In the genomic region with DNA sequence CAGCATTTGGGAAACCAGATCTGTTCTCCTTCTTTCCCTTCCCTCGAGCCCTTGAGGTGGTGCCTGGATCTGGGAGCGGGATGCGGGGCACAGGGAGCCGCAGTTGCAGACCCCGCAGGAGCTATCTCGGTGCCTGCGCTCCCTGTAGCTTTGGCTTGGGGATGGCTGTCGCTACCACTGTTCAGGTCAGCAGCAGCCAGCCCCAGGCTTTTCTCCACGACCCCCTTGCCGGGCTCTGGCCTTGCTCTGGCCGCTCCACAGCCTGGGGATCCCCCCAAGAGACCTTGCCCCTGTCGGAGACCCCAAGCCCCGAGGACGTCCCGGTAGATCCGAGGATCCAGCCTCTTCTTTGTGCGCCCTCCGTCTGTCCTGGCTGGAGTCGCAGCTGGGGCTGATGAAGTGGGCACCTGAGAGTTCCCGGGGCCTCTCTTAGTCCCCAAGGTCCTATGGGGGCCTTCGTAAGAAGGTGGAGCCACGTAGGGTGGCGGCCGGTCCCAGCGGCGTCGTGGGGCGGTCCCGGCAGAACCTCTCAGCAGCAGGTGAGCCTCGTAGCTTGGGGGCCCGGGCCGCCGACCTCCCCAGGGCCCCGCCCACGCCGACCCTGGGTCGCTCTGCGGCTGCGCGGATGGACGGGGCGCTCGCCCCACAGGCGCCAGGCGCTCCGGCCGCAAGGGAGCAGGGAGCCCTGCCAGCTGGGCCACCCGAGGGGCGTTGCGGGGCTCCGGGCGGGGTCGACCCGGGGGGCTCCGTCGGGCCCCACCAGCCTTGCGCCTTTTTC, we compare ENCODE assay signal across 7 cellular contexts. TPM values are rescaled to one million over a fixed set of nuclear protein-coding genes. Genes with fewer than 3 reads are reported as not detected.
DNase-seq lines count a peak whose midpoint lies in the region; ATAC-seq and TF ChIP-seq lines count a peak whose summit lies in the region.

No MANE protein-coding gene starts in this region.

- no peak overlapping the region for H2AK5ac ChIP-seq in trophoblast cell (ENCODE audit: low read length)

- H3K36me3 ChIP-seq in esophagus squamous epithelium: peaks cover 8 to 27% (median 18%) of the 10 kb centered on the region in 3 donors
- H3K36me3 ChIP-seq in trophoblast cell (ENCODE audit: control insufficient read depth in 1 of 2, insufficient read depth in 2 of 2, low read length in 2 of 2): peaks cover 12 to 14% of the 10 kb centered on the region in 2 experiments

- peak overlapping the region; percentile 48 for H2AFZ ChIP-seq in trophoblast cell (ENCODE audit: insufficient read depth, low read length, poor library complexity)

- intact Hi-C loops in esophagus squamous epithelium (cut with DNase I): no loop called here

- H3K14ac ChIP-seq in trophoblast cell (ENCODE audit: low read length): no peak overlapping the region

- peak; percentile 95 for DNase-seq in GM10266 (ENCODE audit: extremely low spot score)
- peak; percentile 17 for DNase-seq in T-helper 9 cell
- DNase-seq in esophagus squamous epithelium (lab: John Stamatoyannopoulos, UW): no peak
- peak in 1 of 2 donors; percentile 44 for DNase-seq in trophoblast cell
- no peak for DNase-seq in HEK293T (ENCODE audit: extremely low spot score)
- DNase-seq in putamen (ENCODE audit: low spot score): no peak

- CTCF ChIA-PET in HEK293T (lab: Yijun Ruan, JAX): interaction anchor here (1.3 to 4.5 kb wide), 2 partner anchors 10 to 145 kb away, joined by 3 to 26 read pairs; no protein-coding TSS in a partner anchor

- H3K79me2 ChIP-seq in trophoblast cell (ENCODE audit: control insufficient read depth, insufficient read depth, low read length, poor library complexity): no peaks in the 10 kb centered on the region

- H3K27me3 ChIP-seq in esophagus squamous epithelium (peaks cover 0 to 100% (median 7%) of the 10 kb centered on the region in 4 donors), trophoblast cell (ENCODE audit: insufficient read depth, low read length) (peaks cover 41% of the 10 kb centered on the region)

- peak overlapping the region; percentile 49 for H4K8ac ChIP-seq in trophoblast cell (ENCODE audit: low read depth, low read length)

- no peak overlapping the region for H4K91ac ChIP-seq in trophoblast cell (ENCODE audit: low read depth, low read length)

- H3K18ac ChIP-seq in trophoblast cell (ENCODE audit: low read length): no peak overlapping the region

- POLR2A ChIA-PET in HEK293T (lab: Yijun Ruan, JAX): interaction anchor here (1.1 to 2.2 kb wide), 2 partner anchors 40 to 132 kb away, joined by 3 to 5 read pairs; a partner anchor contains a TSS

- H3K9ac ChIP-seq in trophoblast cell (ENCODE audit: low read length): no peak overlapping the region

- TF ChIP-seq POLR2A in esophagus squamous epithelium (IDR thresholded peaks at IDR 0.05): peak in 1 of 4 donors; percentile 24

- H3K27ac ChIP-seq in esophagus squamous epithelium (no peak overlapping the region), trophoblast cell (ENCODE audit: low read depth, low read length) (no peak overlapping the region)

- no peak overlapping the region for H4K12ac ChIP-seq in trophoblast cell (ENCODE audit: low read depth, low read length)

- no peak overlapping the region for H2BK5ac ChIP-seq in trophoblast cell (ENCODE audit: low read depth, low read length, poor library complexity)

- H2BK12ac ChIP-seq in trophoblast cell (ENCODE audit: low read length): no peak overlapping the region

- no peak overlapping the region for H2BK120ac ChIP-seq in trophoblast cell (ENCODE audit: insufficient read depth, low read length, poor library complexity)

- H3K79me1 ChIP-seq in trophoblast cell (ENCODE audit: low read length): no peaks in the 10 kb centered on the region

- H3K9me3 ChIP-seq in esophagus squamous epithelium (no peaks in the 10 kb centered on the region), trophoblast cell (ENCODE audit: insufficient read depth, low read depth, low read length) (peaks cover 3% of the 10 kb centered on the region)

- TF ChIP-seq CTCF in GM10266 (IDR thresholded peaks at IDR 0.05; ENCODE audit: control insufficient read depth, insufficient read depth, low read depth, missing control alignments) (peak; percentile 3), esophagus squamous epithelium (IDR thresholded peaks at IDR 0.05) (no peak)

- H3K4me3 ChIP-seq in esophagus squamous epithelium (peak overlapping the region; percentile 36 to 66 (median 46)), trophoblast cell (ENCODE audit: low read depth, low read length) (no peak overlapping the region)

- H3K4me1 ChIP-seq in esophagus squamous epithelium: peaks cover 32 to 55% (median 35%) of the 10 kb centered on the region in 3 donors
- peaks cover 24 to 27% of the 10 kb centered on the region in 2 experiments for H3K4me1 ChIP-seq in trophoblast cell (ENCODE audit: control insufficient read depth in 1 of 2, insufficient read depth in 2 of 2, low read length in 2 of 2)

- ATAC-seq in GM21723 (IDR thresholded peaks at IDR 0.05; ENCODE audit: unreplicated experiment): peak; percentile 38

- 0 to 13% methylated on average over 3 of the region's 57 CpGs for WGBS in esophagus squamous epithelium, 2 donors
- no CpG with 5 or more reads among the region's 57 CpGs for WGBS in trophoblast cell (ENCODE audit: extremely low coverage, insufficient coverage, insufficient read length)

- H3K23ac ChIP-seq in trophoblast cell (ENCODE audit: low read length): no peak overlapping the region

- H3K4ac ChIP-seq in trophoblast cell (ENCODE audit: low read depth, low read length): no peak overlapping the region

- peak overlapping the region; percentile 70 for H3K4me2 ChIP-seq in trophoblast cell (ENCODE audit: low read length)

TF ChIP-seq in HEK293T, 16 proteins besides CTCF, POLR2A, EP300 and RAD21:
- TF ChIP-seq ARNT (IDR thresholded peaks at IDR 0.05) (no peak), TARDBP (IDR thresholded peaks at IDR 0.05) (no peak), ZNF384 (IDR thresholded peaks at IDR 0.05) (no peak), SP1 (IDR thresholded peaks at IDR 0.05) (no peak), FOXM1 (IDR thresholded peaks at IDR 0.05; ENCODE audit: borderline replicate concordance) (no peak), ELF4 (IDR thresholded peaks at IDR 0.05) (no peak), NFRKB (IDR thresholded peaks at IDR 0.05) (no peak), FOXA1 (IDR thresholded peaks at IDR 0.05) (no peak), HDGF (IDR thresholded peaks at IDR 0.05; ENCODE audit: borderline replicate concordance) (no peak), FOXK2 (IDR thresholded peaks at IDR 0.05) (no peak)
- TF ChIP-seq, protein P1, sequence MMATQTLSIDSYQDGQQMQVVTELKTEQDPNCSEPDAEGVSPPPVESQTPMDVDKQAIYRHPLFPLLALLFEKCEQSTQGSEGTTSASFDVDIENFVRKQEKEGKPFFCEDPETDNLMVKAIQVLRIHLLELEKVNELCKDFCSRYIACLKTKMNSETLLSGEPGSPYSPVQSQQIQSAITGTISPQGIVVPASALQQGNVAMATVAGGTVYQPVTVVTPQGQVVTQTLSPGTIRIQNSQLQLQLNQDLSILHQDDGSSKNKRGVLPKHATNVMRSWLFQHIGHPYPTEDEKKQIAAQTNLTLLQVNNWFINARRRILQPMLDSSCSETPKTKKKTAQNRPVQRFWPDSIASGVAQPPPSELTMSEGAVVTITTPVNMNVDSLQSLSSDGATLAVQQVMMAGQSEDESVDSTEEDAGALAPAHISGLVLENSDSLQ (IDR thresholded peaks at IDR 0.05): no peak

RNA-seq across cellular contexts. Expression of a gene that starts 1.3 kb away (rescaled TPM):
- under 1 TPM; 0.19 to 0.40 (median 0.26) TPM for total RNA-seq in esophagus squamous epithelium
- 0.12 and 0.18 TPM in 2 replicates for polyA plus RNA-seq in trophoblast cell (2013)

RNA-seq across cellular contexts. Expression of a gene that starts 19.8 kb away (rescaled TPM):
- total RNA-seq in esophagus squamous epithelium: under 1 TPM in 1 of 4 donors, not detected in 3; 0.41 TPM
- polyA plus RNA-seq in trophoblast cell (2013): 2.1 TPM in 2 replicates

RNA-seq across cellular contexts. Expression of a gene that starts 20.7 kb away (rescaled TPM):
- 10 to 100 TPM; 31.9 to 58.6 (median 47.8) TPM for total RNA-seq in esophagus squamous epithelium
- polyA plus RNA-seq in trophoblast cell (2013): 44.8 and 45.0 TPM in 2 replicates

RNA-seq across cellular contexts. Expression of a gene that starts 26.4 kb away (rescaled TPM):
- 1 to 10 TPM in 1 of 4 donors, under 1 TPM in 3; 0.19 to 6.3 (median 0.61) TPM for total RNA-seq in esophagus squamous epithelium
- polyA plus RNA-seq in trophoblast cell (2013): 5.7 and 5.9 TPM in 2 replicates

RNA-seq across cellular contexts. Expression of a gene that starts 40.6 kb away (rescaled TPM):
- 10 to 100 TPM; 52.2 to 76.2 (median 61.6) TPM for total RNA-seq in esophagus squamous epithelium
- polyA plus RNA-seq in trophoblast cell (2013): 112 and 113 TPM in 2 replicates

Comparison
In these comparisons a context has a peak if more than half of its experiments do, and no peak if none do; other contexts are left out.
1. DNase-seq: peak in GM10266 (single experiment) and T-helper 9 cell (single experiment); none in esophagus squamous epithelium (single experiment), HEK293T (single experiment) and putamen (single experiment).